ENCODE assay signal across 8 cellular contexts in genomic region chr9:83544002-83544698, GRCh38. TPM values are rescaled to one million over a fixed set of nuclear protein-coding genes. Genes with fewer than 3 reads are reported as not detected.
DNase-seq lines count a peak whose midpoint lies in the region; ATAC-seq and TF ChIP-seq lines count a peak whose summit lies in the region.

No MANE protein-coding gene starts in this region.

- WGBS in gastroesophageal sphincter (ENCODE audit: low coverage in 1 of 2), 2 donors: 20 to 37% methylated on average over 2 to 4 of the region's 5 CpGs

- no peak overlapping the region for H3K27ac Mint-ChIP-seq in activated T-cell treated with anti-CD3 and anti-CD28 coated beads, Interleukin-2, amount 50 U/mL, for 72 hours
- no peak overlapping the region for H3K27ac Mint-ChIP-seq in activated naive CD4-positive, alpha-beta T cell treated with anti-CD3 and anti-CD28 coated beads for 36 hours

- peak in 1 of 2 donors; percentile 4 for DNase-seq in activated T-cell treated with anti-CD3 and anti-CD28 coated beads, Interleukin-2, amount 50 U/mL, for 72 hours
- no peak for DNase-seq in activated T-cell treated with anti-CD3 and anti-CD28 coated beads, Interleukin-2, amount 50 U/mL, for 1 hour
- DNase-seq in NCI-H1105 treated with DMSO at 0.1 percent for 48 hours (lab: John Stamatoyannopoulos, UW) (peak; percentile 44), SW 1271 (lab: John Stamatoyannopoulos, UW) (peak; percentile 16 to 57), pulmonary artery endothelial cell (ENCODE audit: low read depth, low spot score) (peak; percentile 53)
- DNase-seq in activated naive CD4-positive, alpha-beta T cell treated with anti-CD3 and anti-CD28 coated beads for 36 hours: no peak

- H3K9me3 Mint-ChIP-seq in activated T-cell treated with anti-CD3 and anti-CD28 coated beads, Interleukin-2, amount 50 U/mL, for 72 hours: peaks cover 1 to 6% of the 10 kb centered on the region in 2 donors
- peaks cover 13% of the 10 kb centered on the region for H3K9me3 Mint-ChIP-seq in activated naive CD4-positive, alpha-beta T cell treated with anti-CD3 and anti-CD28 coated beads for 36 hours

- no peak overlapping the region for H3K27ac ChIP-seq in gastroesophageal sphincter

- no peaks in the 10 kb centered on the region for H3K27me3 ChIP-seq in gastroesophageal sphincter

- TF ChIP-seq EP300 in gastroesophageal sphincter (IDR thresholded peaks at IDR 0.05): no peak

- H3K4me1 ChIP-seq in gastroesophageal sphincter: peaks cover 0 to under 1% (median 0%) of the 10 kb centered on the region in 3 donors

- H3K4me3 ChIP-seq in gastroesophageal sphincter: no peak overlapping the region

- peak; percentile 26 to 69 (median 60) for TF ChIP-seq CTCF in gastroesophageal sphincter (IDR thresholded peaks at IDR 0.05)

- no peaks in the 10 kb centered on the region for H3K36me3 ChIP-seq in gastroesophageal sphincter

- no peak for TF ChIP-seq POLR2A in gastroesophageal sphincter (IDR thresholded peaks at IDR 0.05)

- H3K27me3 Mint-ChIP-seq in activated T-cell treated with anti-CD3 and anti-CD28 coated beads, Interleukin-2, amount 50 U/mL, for 72 hours (ENCODE audit: low read depth): peaks cover 13% of the 10 kb centered on the region
- H3K27me3 Mint-ChIP-seq in activated naive CD4-positive, alpha-beta T cell treated with anti-CD3 and anti-CD28 coated beads for 36 hours (ENCODE audit: low read depth): peaks cover 14% of the 10 kb centered on the region

- H3K4me1 Mint-ChIP-seq in activated T-cell treated with anti-CD3 and anti-CD28 coated beads, Interleukin-2, amount 50 U/mL, for 72 hours (ENCODE audit: low read depth): no peaks in the 10 kb centered on the region
- H3K4me1 Mint-ChIP-seq in activated naive CD4-positive, alpha-beta T cell treated with anti-CD3 and anti-CD28 coated beads for 36 hours (ENCODE audit: low read depth): no peaks in the 10 kb centered on the region

- no peak overlapping the region for H3K4me3 Mint-ChIP-seq in activated T-cell treated with anti-CD3 and anti-CD28 coated beads, Interleukin-2, amount 50 U/mL, for 72 hours
- no peak overlapping the region for H3K4me3 Mint-ChIP-seq in activated naive CD4-positive, alpha-beta T cell treated with anti-CD3 and anti-CD28 coated beads for 36 hours

- ATAC-seq in activated T-cell treated with anti-CD3 and anti-CD28 coated beads, Interleukin-2, amount 50 U/mL, for 72 hours (replicated peaks in 1 of 2): peak; percentile 61 to 70
- ATAC-seq in HG02678 (IDR thresholded peaks at IDR 0.05; ENCODE audit: unreplicated experiment) (peak; percentile 91), gastroesophageal sphincter (peak; percentile 69)

- H3K9me3 ChIP-seq in gastroesophageal sphincter: peaks cover 0 to 8% (median 0%) of the 10 kb centered on the region in 3 donors

- intact Hi-C loops in activated naive CD4-positive, alpha-beta T cell treated with anti-CD3 and anti-CD28 coated beads for 36 hours (cut with micrococcal nuclease): loop anchor here (1.0 kb wide), 1 partner anchor 210 kb away; no protein-coding TSS in a partner anchor

- H3K36me3 Mint-ChIP-seq in activated T-cell treated with anti-CD3 and anti-CD28 coated beads, Interleukin-2, amount 50 U/mL, for 72 hours (ENCODE audit: insufficient read depth in 2 of 2): peaks cover 4 to 7% of the 10 kb centered on the region in 2 donors
- peaks cover 2% of the 10 kb centered on the region for H3K36me3 Mint-ChIP-seq in activated naive CD4-positive, alpha-beta T cell treated with anti-CD3 and anti-CD28 coated beads for 36 hours (ENCODE audit: low read depth)

- CTCF ChIA-PET in activated naive CD4-positive, alpha-beta T cell treated with anti-CD3 and anti-CD28 coated beads for 36 hours (lab: Charles Lee): interaction anchor here (0.6 to 6.4 kb wide), 17 partner anchors 9 to 574 kb away, joined by 3 to 117 read pairs (median 3); no protein-coding TSS in a partner anchor

RNA-seq across cellular contexts. Expression of gene FRMD3, which starts 5.9 kb away (rescaled TPM):
- under 1 TPM; 0.38 to 0.46 TPM for total RNA-seq in activated T-cell treated with anti-CD3 and anti-CD28 coated beads, Interleukin-2, amount 50 U/mL, for 72 hours
- total RNA-seq in gastroesophageal sphincter (10 to 100 TPM in 2 of 4 donors, 1 to 10 TPM in 2; 6.8 to 15.1 (median 11.3) TPM), pulmonary artery endothelial cell (11.5 and 17.2 TPM in 2 replicates)
- total RNA-seq in activated naive CD4-positive, alpha-beta T cell treated with anti-CD3 and anti-CD28 coated beads for 36 hours: under 1 TPM in 1 of 2 experiments, not detected in 1; 0.12 TPM

Comparison
In these comparisons a context has a peak if more than half of its experiments do, and no peak if none do; other contexts are left out.
1. DNase-seq: peak in NCI-H1105 treated with DMSO at 0.1 percent for 48 hours (single experiment), SW 1271 (2 of 2) and pulmonary artery endothelial cell (single experiment); none in activated T-cell treated with anti-CD3 and anti-CD28 coated beads, Interleukin-2, amount 50 U/mL, for 1 hour (single experiment) and activated naive CD4-positive, alpha-beta T cell treated with anti-CD3 and anti-CD28 coated beads for 36 hours (single experiment).
2. Peak in every context shown above with its lines, with median percentiles within 50 percentile points of each other: ATAC-seq.